6 cellular contexts compared by ENCODE assay signal in the genomic region with DNA sequence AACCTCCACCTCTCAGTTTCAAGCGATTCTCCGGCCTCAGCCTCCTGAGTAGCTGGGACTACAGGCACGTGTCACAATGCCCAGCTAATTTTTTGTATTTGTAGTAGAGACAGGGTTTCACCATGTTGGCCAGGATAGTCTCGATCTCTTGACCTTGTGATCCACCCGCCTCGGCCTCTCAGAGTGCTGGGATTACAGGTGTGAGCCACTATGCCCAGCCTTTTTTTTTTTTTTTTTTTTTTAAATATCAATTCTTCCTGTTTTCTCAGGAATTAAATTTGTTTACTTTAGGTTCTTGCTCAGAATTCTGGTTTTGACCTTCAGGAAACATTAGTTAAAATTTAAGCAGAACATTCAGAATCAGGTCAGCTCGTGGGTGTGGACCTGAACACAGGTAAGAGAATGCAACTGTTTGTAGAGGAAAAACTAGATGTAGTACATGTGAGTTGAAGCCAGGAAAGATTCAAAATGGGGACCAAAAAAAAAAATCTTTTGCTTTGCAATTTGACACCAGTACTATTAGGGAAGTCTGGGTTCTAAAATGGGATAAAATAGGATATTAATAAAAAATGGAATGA.
A peak's percentile ranks its signal among the peaks of the same experiment; 100 is the strongest.
DNase-seq lines count a peak whose midpoint lies in the region; ATAC-seq, FAIRE-seq and TF ChIP-seq lines count a peak whose summit lies in the region.
"Not testable (repeated sequence)": the region's sequence is repeated elsewhere in the genome, so short reads cannot be mapped to it uniquely, and the experiment has no call there.

No MANE protein-coding gene starts in this region.

- H3K36me3 Mint-ChIP-seq in Caco-2 (ENCODE audit: insufficient read depth, unreplicated experiment) = peaks cover 28% of the 10 kb centered on the region

- FAIRE-seq in pancreas (lab: Jason Lieb, UNC) = not testable (repeated sequence)

- not testable (repeated sequence) for H3K27ac Mint-ChIP-seq in Caco-2 (ENCODE audit: unreplicated experiment)

- not testable (repeated sequence) for H3K27me3 ChIP-seq in Caco-2 (replicated peaks; ENCODE audit: control insufficient read depth, insufficient read depth, low read length); body of pancreas; right lobe of liver; pancreas

- not testable (repeated sequence) for H3K4me1 Mint-ChIP-seq in Caco-2 (ENCODE audit: low read depth, unreplicated experiment)

- not testable (repeated sequence) for TF ChIP-seq POLR2A in body of pancreas (IDR thresholded peaks at IDR 0.05); right lobe of liver (IDR thresholded peaks at IDR 0.05)

- H3K9me3 Mint-ChIP-seq in Caco-2 (ENCODE audit: unreplicated experiment) = not testable (repeated sequence)

- CTCF ChIA-PET in Caco-2 (lab: Charles Lee) = not testable (repeated sequence)

- WGBS in body of pancreas, 2 donors = 15 to 34% methylated on average over 5 to 7 of the region's 7 CpGs
- WGBS in right lobe of liver (ENCODE audit: insufficient coverage, low coverage, low lambda C conversion rate, missing lambda C conversion rate) = 9% methylated on average over 4 of the region's 7 CpGs
- WGBS in pancreas, 2 donors = 42 to 44% methylated on average over 6 to 7 of the region's 7 CpGs

- intact Hi-C loops in Caco-2 (cut with micrococcal nuclease; ENCODE audit: unreplicated experiment); body of pancreas (cut with DNase I); right lobe of liver (cut with DNase I); pancreas (cut with DNase I): not testable (repeated sequence)

- not testable (repeated sequence) for BruUV-seq in Caco-2 (replicated peaks; lab: Mats Ljungman, UMichigan)

- TF ChIP-seq CTCF in Caco-2 (IDR thresholded peaks at IDR 0.05; ENCODE audit: insufficient read depth in 1 of 2, low read depth in 1 of 2, low read length in 1 of 2, severe bottlenecking in 1 of 2, unreplicated experiment in 1 of 2); body of pancreas (IDR thresholded peaks at IDR 0.05); right lobe of liver (IDR thresholded peaks at IDR 0.05); pancreas (IDR thresholded peaks at IDR 0.05): not testable (repeated sequence)

- DNase-seq in Caco-2 = peak; percentile 30 to 47
- peak; percentile 51 for DNase-seq in DMS53 (lab: John Stamatoyannopoulos, UW)
- peak; percentile 28 to 49 (median 35) for DNase-seq in body of pancreas
- not testable (repeated sequence) for DNase-seq in left lobe of liver (ENCODE audit: low spot score); right lobe of liver
- peak in 3 of 6 donors; percentile 13 to 40 (median 28) for DNase-seq in pancreas

- ATAC-seq in body of pancreas (peak; percentile 92), left lobe of liver (peak; percentile 94), right lobe of liver (peak; percentile 91 to 95 (median 92)), pancreas (peak; percentile 82 to 94 (median 92))

- POLR2A ChIA-PET in Caco-2 (lab: Charles Lee) = interaction anchor here (0.7 kb wide), 1 partner anchor 302 kb away, joined by 4 read pairs; no protein-coding TSS in a partner anchor

- peak overlapping the region in 1 of 4 donors; percentile 69 for H3K27ac ChIP-seq in body of pancreas
- H3K27ac ChIP-seq in right lobe of liver = peak overlapping the region in 1 of 3 donors; percentile 59
- H3K27ac ChIP-seq in pancreas = peak overlapping the region in 2 of 4 donors; percentile 44 to 48

- H3K4me3 Mint-ChIP-seq in Caco-2 (ENCODE audit: unreplicated experiment) = peak overlapping the region; percentile 56

- not testable (repeated sequence) for H3K4me3 ChIP-seq in Caco-2 (ENCODE audit: low read depth, low read length); body of pancreas; right lobe of liver; pancreas

- not testable (repeated sequence) for H3K4me1 ChIP-seq in Caco-2, right lobe of liver, pancreas
- H3K4me1 ChIP-seq in body of pancreas = peaks cover 10% of the 10 kb centered on the region

- not testable (repeated sequence) for H3K36me3 ChIP-seq in Caco-2 (ENCODE audit: control insufficient read depth, insufficient read depth, low read length); body of pancreas (replicated peaks in 1 of 2; ENCODE audit: insufficient read depth in 1 of 2, low read depth in 2 of 2); right lobe of liver; pancreas

- not testable (repeated sequence) for H3K27me3 Mint-ChIP-seq in Caco-2 (ENCODE audit: insufficient read depth, unreplicated experiment)

- H3K9me3 ChIP-seq in Caco-2, body of pancreas, right lobe of liver, pancreas: not testable (repeated sequence)
